ENCODE assay signal across 12 cellular contexts in the genomic region with DNA sequence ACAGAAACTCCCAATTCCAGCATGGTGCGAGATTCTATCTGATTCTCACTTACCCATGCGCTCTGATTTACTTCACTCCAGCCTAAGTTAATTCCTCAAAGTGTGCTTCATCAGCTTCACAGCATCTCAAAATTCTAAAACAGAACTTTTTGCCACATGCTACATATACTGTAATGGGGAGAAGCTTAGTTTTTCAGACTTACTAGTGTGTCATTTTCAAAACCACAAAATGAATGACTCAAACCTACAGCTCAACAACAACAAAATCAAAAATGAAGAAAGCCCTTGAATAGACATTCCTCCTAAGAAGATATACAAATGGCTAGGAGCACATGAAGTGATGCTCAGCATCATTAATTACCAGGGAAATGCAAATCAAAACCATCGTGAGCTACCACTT. TPM values are rescaled to one million over a fixed set of nuclear protein-coding genes. Genes with fewer than 3 reads are reported as not detected.
DNase-seq lines count a peak whose midpoint lies in the region; ATAC-seq and TF ChIP-seq lines count a peak whose summit lies in the region.
"Had no signal": no experiment of that assay in that cellular context is flagged by ENCODE, and none has a peak within 500 bp of the region (broad histone marks: within the 10 kb centered on the region; RNA-seq: fewer than 3 reads in every experiment).

No MANE protein-coding gene starts in this region.

- ATAC-seq in naive thymus-derived CD4-positive, alpha-beta T cell, result no peak
- ATAC-seq in GM19467 (IDR thresholded peaks at IDR 0.05; ENCODE audit: unreplicated experiment), result no peak

- H3K27me3 ChIP-seq in CD4-positive, alpha-beta memory T cell (ENCODE audit: insufficient read depth, low read length), result no peaks in the 10 kb centered on the region
- H3K27me3 ChIP-seq in naive thymus-derived CD4-positive, alpha-beta T cell (ENCODE audit: control insufficient read depth in 2 of 2, insufficient read depth in 2 of 2, low read length in 2 of 2), result no peaks in the 10 kb centered on the region
- no peaks in the 10 kb centered on the region for H3K27me3 ChIP-seq in H9 (ENCODE audit: insufficient read depth, low read length)

- H2BK5ac ChIP-seq in H9 (ENCODE audit: insufficient read length, low read length), result no peak overlapping the region

- no peak overlapping the region for H4K91ac ChIP-seq in H9 (ENCODE audit: insufficient read length, low read depth, low read length)

- H3K36me3 Mint-ChIP-seq in CD4-positive, alpha-beta memory T cell, result peaks cover 5 to 35% of the 10 kb centered on the region in 2 donors
- H3K36me3 Mint-ChIP-seq in naive thymus-derived CD4-positive, alpha-beta T cell, result peaks cover 0 to 27% (median 6%) of the 10 kb centered on the region in 5 donors
- H3K36me3 Mint-ChIP-seq in H9 (ENCODE audit: insufficient read depth in 1 of 3, low read depth in 3 of 3), result peaks cover 0 to 8% (median 2%) of the 10 kb centered on the region in 3 experiments; a peak in 2 of 7 replicates

- TF ChIP-seq CTCF in H9 (conservative IDR thresholded peaks at IDR 0.05), result no peak

- H2BK15ac ChIP-seq in H9 (ENCODE audit: low read depth, low read length), result no peak overlapping the region

- intact Hi-C loops in CD4-positive, alpha-beta memory T cell (cut with micrococcal nuclease), result no loop called here
- intact Hi-C loops in naive thymus-derived CD4-positive, alpha-beta T cell (cut with micrococcal nuclease), result loop anchor here in 1 of 2 donors (2.0 kb wide), 1 partner anchor 15 kb away; the partner anchor contains the start of gene IRF2

- H3K9ac ChIP-seq in H9 (ENCODE audit: extremely low read depth, insufficient read length, low read length), result no peak overlapping the region

- no peak overlapping the region for H3K4ac ChIP-seq in H9 (ENCODE audit: low read depth, low read length)

- no CpG with 5 or more reads among the region's 3 CpGs for WGBS in H9 (ENCODE audit: extremely low coverage, insufficient read length, low lambda C conversion rate)

- H3K36me3 ChIP-seq in CD4-positive, alpha-beta memory T cell (ENCODE audit: insufficient read depth, low read length), result peaks cover 3% of the 10 kb centered on the region
- H3K36me3 ChIP-seq in naive thymus-derived CD4-positive, alpha-beta T cell (ENCODE audit: control insufficient read depth in 2 of 3, insufficient read depth in 3 of 3, low read length in 3 of 3), result peaks cover 0 to 8% (median 0%) of the 10 kb centered on the region in 3 experiments

- H4K20me1 ChIP-seq in H9 (ENCODE audit: control insufficient read depth, insufficient read depth, insufficient read length), result no peaks in the 10 kb centered on the region

- no peak overlapping the region for H3K56ac ChIP-seq in H9 (ENCODE audit: insufficient read length, low read depth, low read length)

- DNase-seq in CD4-positive, alpha-beta memory T cell, result no peak
- DNase-seq in LHCN-M2 (ENCODE audit: low read depth) (peak; percentile 71), amniotic epithelial cell (ENCODE audit: low read depth) (peak; percentile 78), H9 (no peak), nucleus accumbens (lab: John Stamatoyannopoulos, UW) (no peak)
- no peak for DNase-seq in naive thymus-derived CD4-positive, alpha-beta T cell
- DNase-seq in activated CD8-positive, alpha-beta memory T cell treated with anti-CD3 and anti-CD28 coated beads, Interleukin-2, amount 50 U/mL, for 4 hours, result no peak
- DNase-seq: activated gamma-delta T cell treated with Interleukin-2 at 50 U/mL for 16 hours; NCI-H2081 treated with DMSO at 0.1 percent for 48 hours; stimulated activated CD4-positive, alpha-beta T cell treated with anti-CD3 and anti-CD28 coated beads, Interleukin-12 subunit alpha, Interleukin-12 subunit beta, amount 100 ng/mL, for 4 hours; stimulated activated naive CD4-positive, alpha-beta T cell treated with Interleukin-2 at 50 U/mL for 16 hours had no signal

- H3K4me1 ChIP-seq in CD4-positive, alpha-beta memory T cell (ENCODE audit: insufficient read depth, low read length), result peaks cover 66% of the 10 kb centered on the region
- peaks cover 14 to 17% of the 10 kb centered on the region in 2 donors for H3K4me1 ChIP-seq in naive thymus-derived CD4-positive, alpha-beta T cell (ENCODE audit: control insufficient read depth in 2 of 2, insufficient read depth in 2 of 2, low read length in 2 of 2)
- peaks cover 5% of the 10 kb centered on the region; the same call in 1 of the 2 replicates for H3K4me1 ChIP-seq in H9 (ENCODE audit: insufficient read depth, low read length)

- no peaks in the 10 kb centered on the region for H3K79me1 ChIP-seq in H9 (ENCODE audit: insufficient read depth, low read depth, low read length, poor library complexity, severe bottlenecking)

- no peak overlapping the region for H3K14ac ChIP-seq in H9 (ENCODE audit: insufficient read depth, low read length)

- peak overlapping the region; percentile 24 to 86 (median 60) for H3K27ac Mint-ChIP-seq in CD4-positive, alpha-beta memory T cell
- peak overlapping the region in 8 of 9 donors; percentile 52 to 90 (median 66) for H3K27ac Mint-ChIP-seq in naive thymus-derived CD4-positive, alpha-beta T cell
- no peak overlapping the region; a peak in 2 of 7 replicates for H3K27ac Mint-ChIP-seq in H9

- H2BK12ac ChIP-seq in H9 (ENCODE audit: insufficient read length, low read depth, low read length), result no peak overlapping the region

- no peaks in the 10 kb centered on the region for H3K23me2 ChIP-seq in H9 (ENCODE audit: insufficient read length, low read depth, low read length, poor library complexity, severe bottlenecking)

- POLR2A ChIA-PET in CD4-positive, alpha-beta memory T cell (lab: Charles Lee; ENCODE audit: partially characterized antibody), result interaction anchor here (0.7 to 1.2 kb wide), 4 partner anchors 13 to 76 kb away, joined by 3 to 7 read pairs (median 4); partner anchors contain the start of gene IRF2
- POLR2A ChIA-PET in naive thymus-derived CD4-positive, alpha-beta T cell (lab: Charles Lee), result interaction anchor here (0.6 to 1.2 kb wide), 2 partner anchors 15 to 18 kb away, joined by 3 to 7 read pairs; partner anchors contain the start of gene IRF2

- peaks cover 66 to 93% (median 80%) of the 10 kb centered on the region in 4 donors for H3K4me1 Mint-ChIP-seq in CD4-positive, alpha-beta memory T cell
- peaks cover 71 to 98% (median 85%) of the 10 kb centered on the region in 7 donors for H3K4me1 Mint-ChIP-seq in naive thymus-derived CD4-positive, alpha-beta T cell
- peaks cover 41% of the 10 kb centered on the region in 2 experiments for H3K4me1 Mint-ChIP-seq in H9

- H2BK120ac ChIP-seq in H9 (ENCODE audit: low read depth, low read length, poor library complexity, severe bottlenecking), result no peak overlapping the region

- H4K8ac ChIP-seq in H9 (replicated peaks; ENCODE audit: insufficient read length, low read depth, low read length), result no peak overlapping the region

- H2AFZ ChIP-seq in H9 (ENCODE audit: low read length), result no peak overlapping the region

- H3K18ac ChIP-seq in H9 (ENCODE audit: insufficient read length, low read depth, low read length), result no peak overlapping the region

- H3T11ph ChIP-seq in H9 (ENCODE audit: low read length), result no peak overlapping the region

- H3K27me3 Mint-ChIP-seq in CD4-positive, alpha-beta memory T cell, result no peaks in the 10 kb centered on the region
- H3K27me3 Mint-ChIP-seq in naive thymus-derived CD4-positive, alpha-beta T cell, result no peaks in the 10 kb centered on the region
- H3K27me3 Mint-ChIP-seq in H9 (ENCODE audit: low read depth), result no peaks in the 10 kb centered on the region

- H3K9me3 ChIP-seq in CD4-positive, alpha-beta memory T cell (ENCODE audit: control insufficient read depth in 1 of 2, low read length in 2 of 2), result no peaks in the 10 kb centered on the region
- H3K9me3 ChIP-seq in naive thymus-derived CD4-positive, alpha-beta T cell (ENCODE audit: control insufficient read depth in 2 of 3, low read length in 3 of 3), result no peaks in the 10 kb centered on the region
- no peaks in the 10 kb centered on the region for H3K9me3 ChIP-seq in H9 (ENCODE audit: control insufficient read depth, low read depth, low read length)

- peaks cover 5% of the 10 kb centered on the region; the same call in 1 of the 2 replicates for H3K79me2 ChIP-seq in H9 (ENCODE audit: insufficient read depth, low read length)

- H3K23ac ChIP-seq in H9 (ENCODE audit: insufficient read length, low read depth, low read length), result no peak overlapping the region

- peak overlapping the region in 3 of 8 donors; percentile 11 to 66 (median 59) for H3K4me3 Mint-ChIP-seq in CD4-positive, alpha-beta memory T cell
- H3K4me3 Mint-ChIP-seq in naive thymus-derived CD4-positive, alpha-beta T cell, result peak overlapping the region in 5 of 10 donors; percentile 0 to 54 (median 24)
- no peak overlapping the region for H3K4me3 Mint-ChIP-seq in H9

- no peak overlapping the region for H4K5ac ChIP-seq in H9 (ENCODE audit: insufficient read length, low read depth, low read length)

- H3K9me3 Mint-ChIP-seq in CD4-positive, alpha-beta memory T cell, result no peaks in the 10 kb centered on the region
- H3K9me3 Mint-ChIP-seq in naive thymus-derived CD4-positive, alpha-beta T cell, result peaks cover 0 to 7% (median 0%) of the 10 kb centered on the region in 11 donors
- no peaks in the 10 kb centered on the region for H3K9me3 Mint-ChIP-seq in H9

- no peak overlapping the region for H3K27ac ChIP-seq in CD4-positive, alpha-beta memory T cell (ENCODE audit: low read depth, low read length)
- no peak overlapping the region for H3K27ac ChIP-seq in naive thymus-derived CD4-positive, alpha-beta T cell (ENCODE audit: low read depth, low read length)
- no peak overlapping the region for H3K27ac ChIP-seq in H9 (ENCODE audit: insufficient read length, low read depth, low read length)

- no peak overlapping the region for H3K4me2 ChIP-seq in H9 (ENCODE audit: insufficient read depth, insufficient read length, low read length)

- H2BK20ac ChIP-seq in H9 (ENCODE audit: low read depth, low read length, poor library complexity, severe bottlenecking), result no peak overlapping the region

- CTCF ChIA-PET in CD4-positive, alpha-beta memory T cell (lab: Charles Lee; ENCODE audit: partially characterized antibody), result interaction anchor here (0.8 to 1.3 kb wide), 3 partner anchors 191 to 195 kb away, joined by 3 read pairs; no protein-coding TSS in a partner anchor
- CTCF ChIA-PET in naive thymus-derived CD4-positive, alpha-beta T cell (lab: Charles Lee), result no interaction called here

- H3K4me3 ChIP-seq in CD4-positive, alpha-beta memory T cell (ENCODE audit: low read length in 2 of 2), result no peak overlapping the region
- H3K4me3 ChIP-seq in naive thymus-derived CD4-positive, alpha-beta T cell (ENCODE audit: low read length), result no peak overlapping the region

- no peak overlapping the region for H2AK5ac ChIP-seq in H9 (ENCODE audit: insufficient read length, low read length)

RNA-seq across cellular contexts. Expression of gene IRF2, which starts 14.9 kb away (rescaled TPM):
- 10 to 100 TPM; 66.7 to 70.4 TPM for total RNA-seq in CD4-positive, alpha-beta memory T cell
- 10 to 100 TPM; 72.6 to 87.2 TPM for polyA plus RNA-seq in CD4-positive, alpha-beta memory T cell
- 16.6 and 17.6 TPM in 2 replicates for total RNA-seq in LHCN-M2 (2014; rRNA removed)
- polyA plus RNA-seq in LHCN-M2 (2012), result 8.2 TPM
- total RNA-seq in naive thymus-derived CD4-positive, alpha-beta T cell, result 10 to 100 TPM; 31.2 to 86.3 (median 75.0) TPM
- polyA plus RNA-seq in naive thymus-derived CD4-positive, alpha-beta T cell, result 10 to 100 TPM; 83.5 to 87.0 TPM
- total RNA-seq in H9 (2021), result 13.3 and 13.5 TPM in 2 replicates

Comparison
In these comparisons a context has a peak if more than half of its experiments do, and no peak if none do; other contexts are left out.
1. DNase-seq: peak in LHCN-M2 (single experiment) and amniotic epithelial cell (single experiment); none in CD4-positive, alpha-beta memory T cell (0 of 5), naive thymus-derived CD4-positive, alpha-beta T cell (0 of 9), H9 (single experiment), nucleus accumbens (0 of 56) and activated CD8-positive, alpha-beta memory T cell treated with anti-CD3 and anti-CD28 coated beads, Interleukin-2, amount 50 U/mL, for 4 hours (single experiment).
2. H3K27ac Mint-ChIP-seq: peak in CD4-positive, alpha-beta memory T cell (7 of 7) and naive thymus-derived CD4-positive, alpha-beta T cell (8 of 9); none in H9 (0 of 3).